22 cellular contexts compared by ENCODE assay signal in the genomic region with DNA sequence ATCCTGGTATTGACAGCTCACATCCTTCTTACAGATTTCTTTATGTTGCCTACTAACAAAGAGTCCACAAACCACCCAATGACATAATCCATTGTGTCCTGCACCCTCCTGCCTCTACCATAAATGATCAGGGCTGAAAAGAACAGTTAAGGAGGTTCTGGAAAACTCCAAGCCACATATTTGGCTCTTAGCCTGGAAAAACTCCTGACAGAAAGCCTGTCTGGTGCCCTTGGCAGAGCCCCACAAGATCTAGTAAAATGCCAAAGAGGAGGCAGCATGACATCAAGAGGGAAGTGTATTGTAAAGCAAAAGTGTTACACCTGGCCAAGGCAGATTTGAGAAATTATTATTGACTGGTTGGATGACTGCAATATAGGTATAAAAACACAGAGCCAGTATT.
DNase-seq lines count a peak whose midpoint lies in the region; ATAC-seq and TF ChIP-seq lines count a peak whose summit lies in the region.
"Had no signal": no experiment of that assay in that cellular context is flagged by ENCODE, and none has a peak within 500 bp of the region (broad histone marks: within the 10 kb centered on the region; RNA-seq: fewer than 3 reads in every experiment).

No MANE protein-coding gene starts in this region.

- H4K20me1 ChIP-seq in GM23338 (replicated peaks; ENCODE audit: insufficient read depth) = no peaks in the 10 kb centered on the region

- DNase-seq in NCI-H1105 treated with DMSO at 0.1 percent for 48 hours (lab: John Stamatoyannopoulos, UW) = peak; percentile 36
- peak; percentile 33 for DNase-seq in colonic mucosa
- DNase-seq in right cardiac atrium = peak in 2 of 3 donors; percentile 15 to 28
- peak; percentile 74 to 76 for DNase-seq in gastrocnemius medialis
- DNase-seq in GM23338 (ENCODE audit: low spot score) = no peak
- no peak for DNase-seq in NCI-H345 (lab: John Stamatoyannopoulos, UW)
- DNase-seq: ACHN; CD4-positive, CD25-positive, alpha-beta regulatory T cell; DMS79; GOT3; KBM-7; MM.1S; NCI-H1417; NCI-H2081; NCI-H2227 treated with DMSO at 0.1 percent for 48 hours; NCI-H69; NK-92 treated with Interleukin-12 subunit alpha and Interleukin-12 subunit beta, amount 100 ng/mL, for 24 hours; OCI-M1 had no signal

- intact Hi-C loops in colonic mucosa (cut with DNase I) (no loop called here), right cardiac atrium (cut with DNase I) (no loop called here), gastrocnemius medialis (cut with DNase I; ENCODE audit: low total_unique reads) (loop anchor here (1.0 to 10.0 kb wide), 5 partner anchors 28 to 256 kb away; no protein-coding TSS in a partner anchor)

- no peaks in the 10 kb centered on the region for H3K9me3 ChIP-seq in colonic mucosa
- H3K9me3 ChIP-seq in right cardiac atrium (ENCODE audit: control insufficient read depth, low read length) = no peaks in the 10 kb centered on the region
- H3K9me3 ChIP-seq in gastrocnemius medialis = no peaks in the 10 kb centered on the region

- no peak overlapping the region for H2AFZ ChIP-seq in GM23338

- H3K27me3 Mint-ChIP-seq in GM23338 (ENCODE audit: insufficient read depth, low read depth, poor library complexity) = peaks cover 3% of the 10 kb centered on the region
- H3K27me3 Mint-ChIP-seq: CD4-positive, CD25-positive, alpha-beta regulatory T cell had no signal

- no peaks in the 10 kb centered on the region for H3K9me2 ChIP-seq in GM23338 (ENCODE audit: insufficient read depth)

- TF ChIP-seq CTCF in colonic mucosa (IDR thresholded peaks at IDR 0.05) (no peak), gastrocnemius medialis (IDR thresholded peaks at IDR 0.05 in 4 of 5, conservative IDR thresholded peaks at IDR 0.05 in 1 of 5) (no peak), GM23338 (conservative IDR thresholded peaks at IDR 0.05; ENCODE audit: low read depth in 2 of 2) (no peak)

- no peak for TF ChIP-seq POLR2A in gastrocnemius medialis (IDR thresholded peaks at IDR 0.05)

- no peaks in the 10 kb centered on the region for H3K79me2 ChIP-seq in GM23338 (replicated peaks; ENCODE audit: insufficient read depth)

- ATAC-seq in right cardiac atrium = peak; percentile 50 to 68
- peak; percentile 65 to 73 for ATAC-seq in gastrocnemius medialis
- no peak for ATAC-seq in GM23338
- ATAC-seq in GM19351 (IDR thresholded peaks at IDR 0.05; ENCODE audit: unreplicated experiment) = no peak
- no peak for ATAC-seq in GM19324 (IDR thresholded peaks at IDR 0.05; ENCODE audit: low FRiP score, unreplicated experiment)
- ATAC-seq: GM12878 had no signal

- no peaks in the 10 kb centered on the region for H3K9me3 Mint-ChIP-seq in GM23338

- H3K4me1 Mint-ChIP-seq in GM23338 = peaks cover 14% of the 10 kb centered on the region; the same call in 2 of the 3 replicates
- H3K4me1 Mint-ChIP-seq: CD4-positive, CD25-positive, alpha-beta regulatory T cell had no signal

- in situ Hi-C loops in gastrocnemius medialis (cut with MboI; ENCODE audit: low sequenced_read_pairs in 4 of 4) = loop anchor here in 1 of 4 donors (10.0 kb wide), 1 partner anchor 164 kb away; no protein-coding TSS in a partner anchor

- no peaks in the 10 kb centered on the region for H3K27me3 ChIP-seq in colonic mucosa
- no peaks in the 10 kb centered on the region for H3K27me3 ChIP-seq in right cardiac atrium (ENCODE audit: control insufficient read depth, insufficient read depth)
- no peaks in the 10 kb centered on the region for H3K27me3 ChIP-seq in gastrocnemius medialis
- H3K27me3 ChIP-seq in GM23338 (ENCODE audit: insufficient read depth) = no peaks in the 10 kb centered on the region

- H3K27ac ChIP-seq in colonic mucosa = no peak overlapping the region
- no peak overlapping the region for H3K27ac ChIP-seq in right cardiac atrium (ENCODE audit: low read length)
- peak overlapping the region; percentile 88 to 94 (median 92) for H3K27ac ChIP-seq in gastrocnemius medialis
- H3K27ac ChIP-seq in GM23338 (ENCODE audit: low read depth) = no peak overlapping the region
- H3K27ac ChIP-seq: RWPE1 had no signal

- H3F3A ChIP-seq in GM23338 (replicated peaks; ENCODE audit: low read depth) = no peaks in the 10 kb centered on the region

- no peak overlapping the region for H3K4me3 Mint-ChIP-seq in GM23338
- H3K4me3 Mint-ChIP-seq: CD4-positive, CD25-positive, alpha-beta regulatory T cell had no signal

- no peaks in the 10 kb centered on the region for H3K4me1 ChIP-seq in colonic mucosa
- peaks cover 2% of the 10 kb centered on the region for H3K4me1 ChIP-seq in right cardiac atrium (ENCODE audit: control insufficient read depth, insufficient read depth, low read length)
- peaks cover 27 to 36% of the 10 kb centered on the region in 2 donors for H3K4me1 ChIP-seq in gastrocnemius medialis
- H3K4me1 ChIP-seq in GM23338 (ENCODE audit: insufficient read depth) = peaks cover 8% of the 10 kb centered on the region; the same call in 1 of the 2 replicates

- H3K36me3 ChIP-seq in colonic mucosa (no peaks in the 10 kb centered on the region), gastrocnemius medialis (no peaks in the 10 kb centered on the region), GM23338 (ENCODE audit: insufficient read depth) (no peaks in the 10 kb centered on the region)

- H3K9ac ChIP-seq in colonic mucosa (ENCODE audit: low read depth in 2 of 2, low read length in 2 of 2) = no peak overlapping the region

- H3K4me2 ChIP-seq in GM23338 = no peak overlapping the region

- no peak overlapping the region for H3K4me3 ChIP-seq in colonic mucosa
- no peak overlapping the region for H3K4me3 ChIP-seq in right cardiac atrium (ENCODE audit: low read length)
- H3K4me3 ChIP-seq in gastrocnemius medialis = no peak overlapping the region
- H3K4me3 ChIP-seq in GM23338 = no peak overlapping the region
- H3K4me3 ChIP-seq: GM12878 had no signal

- H3K27ac Mint-ChIP-seq in GM23338 = no peak overlapping the region
- H3K27ac Mint-ChIP-seq: CD4-positive, CD25-positive, alpha-beta regulatory T cell had no signal

- H3K36me3 Mint-ChIP-seq in GM23338 (ENCODE audit: low read depth) = no peaks in the 10 kb centered on the region
- H3K36me3 Mint-ChIP-seq: CD4-positive, CD25-positive, alpha-beta regulatory T cell had no signal

TF ChIP-seq in GM23338, 12 proteins besides CTCF, POLR2A, EP300 and RAD21 (continues in another document):
- TF ChIP-seq, protein P1, sequence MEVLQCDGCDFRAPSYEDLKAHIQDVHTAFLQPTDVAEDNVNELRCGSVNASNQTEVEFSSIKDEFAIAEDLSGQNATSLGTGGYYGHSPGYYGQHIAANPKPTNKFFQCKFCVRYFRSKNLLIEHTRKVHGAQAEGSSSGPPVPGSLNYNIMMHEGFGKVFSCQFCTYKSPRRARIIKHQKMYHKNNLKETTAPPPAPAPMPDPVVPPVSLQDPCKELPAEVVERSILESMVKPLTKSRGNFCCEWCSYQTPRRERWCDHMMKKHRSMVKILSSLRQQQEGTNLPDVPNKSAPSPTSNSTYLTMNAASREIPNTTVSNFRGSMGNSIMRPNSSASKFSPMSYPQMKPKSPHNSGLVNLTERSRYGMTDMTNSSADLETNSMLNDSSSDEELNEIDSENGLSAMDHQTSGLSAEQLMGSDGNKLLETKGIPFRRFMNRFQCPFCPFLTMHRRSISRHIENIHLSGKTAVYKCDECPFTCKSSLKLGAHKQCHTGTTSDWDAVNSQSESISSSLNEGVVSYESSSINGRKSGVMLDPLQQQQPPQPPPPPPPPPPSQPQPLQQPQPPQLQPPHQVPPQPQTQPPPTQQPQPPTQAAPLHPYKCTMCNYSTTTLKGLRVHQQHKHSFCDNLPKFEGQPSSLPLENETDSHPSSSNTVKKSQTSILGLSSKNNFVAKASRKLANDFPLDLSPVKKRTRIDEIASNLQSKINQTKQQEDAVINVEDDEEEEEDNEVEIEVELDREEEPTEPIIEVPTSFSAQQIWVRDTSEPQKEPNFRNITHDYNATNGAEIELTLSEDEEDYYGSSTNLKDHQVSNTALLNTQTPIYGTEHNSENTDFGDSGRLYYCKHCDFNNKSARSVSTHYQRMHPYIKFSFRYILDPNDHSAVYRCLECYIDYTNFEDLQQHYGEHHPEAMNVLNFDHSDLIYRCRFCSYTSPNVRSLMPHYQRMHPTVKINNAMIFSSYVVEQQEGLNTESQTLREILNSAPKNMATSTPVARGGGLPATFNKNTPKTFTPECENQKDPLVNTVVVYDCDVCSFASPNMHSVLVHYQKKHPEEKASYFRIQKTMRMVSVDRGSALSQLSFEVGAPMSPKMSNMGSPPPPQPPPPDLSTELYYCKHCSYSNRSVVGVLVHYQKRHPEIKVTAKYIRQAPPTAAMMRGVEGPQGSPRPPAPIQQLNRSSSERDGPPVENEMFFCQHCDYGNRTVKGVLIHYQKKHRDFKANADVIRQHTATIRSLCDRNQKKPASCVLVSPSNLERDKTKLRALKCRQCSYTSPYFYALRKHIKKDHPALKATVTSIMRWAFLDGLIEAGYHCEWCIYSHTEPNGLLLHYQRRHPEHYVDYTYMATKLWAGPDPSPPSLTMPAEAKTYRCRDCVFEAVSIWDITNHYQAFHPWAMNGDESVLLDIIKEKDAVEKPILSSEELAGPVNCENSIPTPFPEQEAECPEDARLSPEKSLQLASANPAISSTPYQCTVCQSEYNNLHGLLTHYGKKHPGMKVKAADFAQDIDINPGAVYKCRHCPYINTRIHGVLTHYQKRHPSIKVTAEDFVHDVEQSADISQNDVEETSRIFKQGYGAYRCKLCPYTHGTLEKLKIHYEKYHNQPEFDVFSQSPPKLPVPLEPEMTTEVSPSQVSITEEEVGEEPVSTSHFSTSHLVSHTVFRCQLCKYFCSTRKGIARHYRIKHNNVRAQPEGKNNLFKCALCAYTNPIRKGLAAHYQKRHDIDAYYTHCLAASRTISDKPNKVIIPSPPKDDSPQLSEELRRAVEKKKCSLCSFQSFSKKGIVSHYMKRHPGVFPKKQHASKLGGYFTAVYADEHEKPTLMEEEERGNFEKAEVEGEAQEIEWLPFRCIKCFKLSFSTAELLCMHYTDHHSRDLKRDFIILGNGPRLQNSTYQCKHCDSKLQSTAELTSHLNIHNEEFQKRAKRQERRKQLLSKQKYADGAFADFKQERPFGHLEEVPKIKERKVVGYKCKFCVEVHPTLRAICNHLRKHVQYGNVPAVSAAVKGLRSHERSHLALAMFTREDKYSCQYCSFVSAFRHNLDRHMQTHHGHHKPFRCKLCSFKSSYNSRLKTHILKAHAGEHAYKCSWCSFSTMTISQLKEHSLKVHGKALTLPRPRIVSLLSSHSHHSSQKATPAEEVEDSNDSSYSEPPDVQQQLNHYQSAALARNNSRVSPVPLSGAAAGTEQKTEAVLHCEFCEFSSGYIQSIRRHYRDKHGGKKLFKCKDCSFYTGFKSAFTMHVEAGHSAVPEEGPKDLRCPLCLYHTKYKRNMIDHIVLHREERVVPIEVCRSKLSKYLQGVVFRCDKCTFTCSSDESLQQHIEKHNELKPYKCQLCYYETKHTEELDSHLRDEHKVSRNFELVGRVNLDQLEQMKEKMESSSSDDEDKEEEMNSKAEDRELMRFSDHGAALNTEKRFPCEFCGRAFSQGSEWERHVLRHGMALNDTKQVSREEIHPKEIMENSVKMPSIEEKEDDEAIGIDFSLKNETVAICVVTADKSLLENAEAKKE (CRISPR knock-in tag; IDR thresholded peaks at IDR 0.05) = no peak
- TF ChIP-seq ZNF331 (CRISPR knock-in tag; IDR thresholded peaks at IDR 0.05; ENCODE audit: low read depth) (no peak), ZNF114 (CRISPR knock-in tag; IDR thresholded peaks at IDR 0.05) (no peak), EZH2phosphoT487 (IDR thresholded peaks at IDR 0.05; ENCODE audit: unreplicated experiment) (no peak), JUNB (IDR thresholded peaks at IDR 0.05; ENCODE audit: unreplicated experiment) (no peak)

Comparison
In these comparisons a context has a peak if more than half of its experiments do, and no peak if none do; other contexts are left out.
1. DNase-seq: peak in NCI-H1105 treated with DMSO at 0.1 percent for 48 hours (single experiment), colonic mucosa (single experiment), right cardiac atrium (2 of 3) and gastrocnemius medialis (2 of 2); none in GM23338 (single experiment) and NCI-H345 (single experiment).
2. H3K27ac ChIP-seq: peak in gastrocnemius medialis (4 of 4); none in colonic mucosa (single experiment), right cardiac atrium (single experiment) and GM23338 (single experiment).
3. ATAC-seq: peak in right cardiac atrium (2 of 2) and gastrocnemius medialis (2 of 2); none in GM23338 (single experiment), GM19351 (single experiment) and GM19324 (single experiment).